Comparison of ENCODE assay signal across 12 cellular contexts in genomic region chr21:45317401-45318145, GRCh38. TPM values are rescaled to one million over a fixed set of nuclear protein-coding genes. Genes with fewer than 3 reads are reported as not detected.
DNase-seq lines count a peak whose midpoint lies in the region; ATAC-seq and TF ChIP-seq lines count a peak whose summit lies in the region.
"Had no signal": no experiment of that assay in that cellular context is flagged by ENCODE, and none has a peak within 500 bp of the region (broad histone marks: within the 10 kb centered on the region; RNA-seq: fewer than 3 reads in every experiment).

No MANE protein-coding gene starts in this region.

- H3K27me3 ChIP-seq in right atrium auricular region (no peaks in the 10 kb centered on the region), skeletal muscle satellite cell (ENCODE audit: control insufficient read depth, insufficient read depth, low read length) (no peaks in the 10 kb centered on the region)

- H3K36me3 ChIP-seq in right atrium auricular region (no peaks in the 10 kb centered on the region), skeletal muscle satellite cell (ENCODE audit: insufficient read depth, low read length) (no peaks in the 10 kb centered on the region)

- TF ChIP-seq CTCF in right atrium auricular region (IDR thresholded peaks at IDR 0.05) = no peak

- H3K4me2 ChIP-seq in skeletal muscle satellite cell (ENCODE audit: low read length) = peak overlapping the region; percentile 71

- ATAC-seq in HG02678 (IDR thresholded peaks at IDR 0.05; ENCODE audit: unreplicated experiment) = no peak

- peaks cover 0 to 49% of the 10 kb centered on the region in 2 donors for H3K4me1 ChIP-seq in right atrium auricular region
- peaks cover 53% of the 10 kb centered on the region for H3K4me1 ChIP-seq in skeletal muscle satellite cell (ENCODE audit: control insufficient read depth, insufficient read depth, low read length)

- H3K9ac ChIP-seq in skeletal muscle satellite cell (ENCODE audit: low read depth, low read length) = peak overlapping the region; percentile 73

- peak overlapping the region; percentile 80 to 85 for H3K27ac ChIP-seq in right atrium auricular region

- no peak overlapping the region for H3K4me3 ChIP-seq in right atrium auricular region
- H3K4me3 ChIP-seq in skeletal muscle satellite cell (ENCODE audit: low read length) = peak overlapping the region; percentile 39

- no peaks in the 10 kb centered on the region for H3K9me3 ChIP-seq in right atrium auricular region
- H3K9me3 ChIP-seq in skeletal muscle satellite cell (replicated peaks; ENCODE audit: low read length) = no peaks in the 10 kb centered on the region

- DNase-seq in ELF-1 (ENCODE audit: low read depth, low spot score) (peak; percentile 32), astrocyte of the hippocampus (ENCODE audit: low read depth, low spot score) (peak; percentile 76), right atrium auricular region (ENCODE audit: low spot score) (no peak), NCI-H1417 (lab: John Stamatoyannopoulos, UW) (no peak), iPS-NIHi7 (ENCODE audit: extremely low spot score) (no peak), putamen (ENCODE audit: low spot score) (no peak)
- DNase-seq: activated naive CD8-positive, alpha-beta T cell treated with anti-CD3 and anti-CD28 coated beads, Interleukin-2, amount 10 ng/mL, durations not matched to agents 7 days and 5 days; DMS53; NCI-H526 treated with DMSO at 0.1 percent for 48 hours; stimulated activated CD4-positive, alpha-beta T cell treated with anti-CD3 and anti-CD28 coated beads, Interleukin-15, amount 100 ng/mL, for 24 hours had no signal

RNA-seq across cellular contexts. Expression of gene POFUT2, which starts 29.9 kb away (rescaled TPM):
- total RNA-seq in right atrium auricular region = 10 to 100 TPM in 1 of 2 donors, 1 to 10 TPM in 1; 5.8 to 12.0 TPM
- total RNA-seq in skeletal muscle satellite cell (2012; rRNA removed) = 16.4 and 18.0 TPM in 2 replicates

Comparison
In these comparisons a context has a peak if more than half of its experiments do, and no peak if none do; other contexts are left out.
1. DNase-seq: peak in ELF-1 (single experiment) and astrocyte of the hippocampus (single experiment); none in right atrium auricular region (single experiment), NCI-H1417 (0 of 3), iPS-NIHi7 (single experiment) and putamen (single experiment).